16 cellular contexts compared by ENCODE assay signal in genomic region chr4:118340109-118340508, GRCh38. TPM values are rescaled to one million over a fixed set of nuclear protein-coding genes. Genes with fewer than 3 reads are reported as not detected.
"Had no signal": no experiment of that assay in that cellular context is flagged by ENCODE, and none has a peak within 500 bp of the region (broad histone marks: within the 10 kb centered on the region; RNA-seq: fewer than 3 reads in every experiment).

No MANE protein-coding gene starts in this region.

- H3K36me3 Mint-ChIP-seq: activated CD8-positive, alpha-beta memory T cell treated with anti-CD3 and anti-CD28 coated beads, Interleukin-2, amount 10 ng/mL, durations not matched to agents 7 days and 5 days; activated naive CD4-positive, alpha-beta T cell treated with anti-CD3 and anti-CD28 coated beads, Interleukin-2, amount 10 ng/mL, durations not matched to agents 7 days and 5 days; natural killer cell treated with Interleukin-12 subunit alpha and Interleukin-12 subunit beta and Interleukin-15 and Interleukin-18, amount 100 ng/mL, for 72 hours had no signal

- H3K4me3 ChIP-seq: prostate gland, transverse colon had no signal

- H3K4me1 ChIP-seq: prostate gland had no signal

- ATAC-seq: activated CD8-positive, alpha-beta memory T cell treated with anti-CD3 and anti-CD28 coated beads, Interleukin-2, amount 10 ng/mL, durations not matched to agents 7 days and 5 days; natural killer cell treated with Interleukin-12 subunit alpha and Interleukin-12 subunit beta and Interleukin-15 and Interleukin-18, amount 100 ng/mL, for 72 hours; right cardiac atrium had no signal

- H3K4me1 Mint-ChIP-seq: activated CD8-positive, alpha-beta memory T cell treated with anti-CD3 and anti-CD28 coated beads, Interleukin-2, amount 10 ng/mL, durations not matched to agents 7 days and 5 days; activated naive CD4-positive, alpha-beta T cell treated with anti-CD3 and anti-CD28 coated beads, Interleukin-2, amount 10 ng/mL, durations not matched to agents 7 days and 5 days had no signal

- H3K27ac Mint-ChIP-seq: activated CD8-positive, alpha-beta memory T cell treated with anti-CD3 and anti-CD28 coated beads, Interleukin-2, amount 10 ng/mL, durations not matched to agents 7 days and 5 days; activated naive CD4-positive, alpha-beta T cell treated with anti-CD3 and anti-CD28 coated beads, Interleukin-2, amount 10 ng/mL, durations not matched to agents 7 days and 5 days; activated T-helper 2 cell treated with anti-CD3 and anti-CD28 coated beads, Interferon-gamma antibody, Interleukin-2, Interleukin-4, amounts not matched to agents 10 μg/mL and 5 μg/mL and 100 μg/mL, durations not matched to agents 14 hours and 24 hours and 36 hours; natural killer cell treated with Interleukin-12 subunit alpha and Interleukin-12 subunit beta and Interleukin-15 and Interleukin-18, amount 100 ng/mL, for 72 hours had no signal

- H3K36me3 ChIP-seq: prostate gland, transverse colon had no signal

- H3K27me3 ChIP-seq: transverse colon had no signal

- H3K4me3 Mint-ChIP-seq: activated CD8-positive, alpha-beta memory T cell treated with anti-CD3 and anti-CD28 coated beads, Interleukin-2, amount 10 ng/mL, durations not matched to agents 7 days and 5 days; activated naive CD4-positive, alpha-beta T cell treated with anti-CD3 and anti-CD28 coated beads, Interleukin-2, amount 10 ng/mL, durations not matched to agents 7 days and 5 days; natural killer cell treated with Interleukin-12 subunit alpha and Interleukin-12 subunit beta and Interleukin-15 and Interleukin-18, amount 100 ng/mL, for 72 hours had no signal

- H3K27ac ChIP-seq: prostate gland, transverse colon had no signal

- H3K9me3 Mint-ChIP-seq: activated naive CD4-positive, alpha-beta T cell treated with anti-CD3 and anti-CD28 coated beads, Interleukin-2, amount 10 ng/mL, durations not matched to agents 7 days and 5 days; activated T-helper 2 cell treated with anti-CD3 and anti-CD28 coated beads, Interferon-gamma antibody, Interleukin-2, Interleukin-4, amounts not matched to agents 10 μg/mL and 5 μg/mL and 100 μg/mL, durations not matched to agents 14 hours and 24 hours and 36 hours; natural killer cell treated with Interleukin-12 subunit alpha and Interleukin-12 subunit beta and Interleukin-15 and Interleukin-18, amount 100 ng/mL, for 72 hours had no signal

- H3K9me3 ChIP-seq: prostate gland, transverse colon had no signal

- DNase-seq: activated CD4-positive, alpha-beta T cell treated with anti-CD3 and anti-CD28 coated beads, Interleukin-2, amount 50 U/mL, for 48 hours; activated CD8-positive, alpha-beta memory T cell treated with anti-CD3 and anti-CD28 coated beads, Interleukin-2, amount 10 ng/mL, durations not matched to agents 7 days and 5 days; activated naive CD4-positive, alpha-beta T cell treated with anti-CD3 and anti-CD28 coated beads, Interleukin-2, amount 10 ng/mL, durations not matched to agents 7 days and 5 days; activated T-cell treated with anti-CD3 and anti-CD28 coated beads, Interleukin-2, amount 50 U/mL, for 1 hour; head of caudate nucleus; mesendoderm; right cardiac atrium; small intestine; stimulated activated CD4-positive, alpha-beta T cell treated with anti-CD3 and anti-CD28 coated beads, Interleukin-4, amount 100 ng/mL, for 24 hours; stimulated activated naive CD4-positive, alpha-beta T cell treated with Interleukin-2 at 50 U/mL for 16 hours; substantia nigra; T1000; transverse colon had no signal

RNA-seq across cellular contexts. Expression of gene PRSS12, which starts 12.7 kb away (rescaled TPM):
- total RNA-seq: activated CD8-positive, alpha-beta memory T cell treated with anti-CD3 and anti-CD28 coated beads, Interleukin-2, amount 10 ng/mL, durations not matched to agents 7 days and 5 days; activated T-helper 2 cell treated with anti-CD3 and anti-CD28 coated beads, Interferon-gamma antibody, Interleukin-2, Interleukin-4, amounts not matched to agents 10 μg/mL and 5 μg/mL and 100 μg/mL, durations not matched to agents 14 hours and 24 hours and 36 hours; natural killer cell treated with Interleukin-12 subunit alpha and Interleukin-12 subunit beta and Interleukin-15 and Interleukin-18, amount 100 ng/mL, for 72 hours; right cardiac atrium had no signal
